8 cellular contexts compared by ENCODE assay signal in the genomic region with DNA sequence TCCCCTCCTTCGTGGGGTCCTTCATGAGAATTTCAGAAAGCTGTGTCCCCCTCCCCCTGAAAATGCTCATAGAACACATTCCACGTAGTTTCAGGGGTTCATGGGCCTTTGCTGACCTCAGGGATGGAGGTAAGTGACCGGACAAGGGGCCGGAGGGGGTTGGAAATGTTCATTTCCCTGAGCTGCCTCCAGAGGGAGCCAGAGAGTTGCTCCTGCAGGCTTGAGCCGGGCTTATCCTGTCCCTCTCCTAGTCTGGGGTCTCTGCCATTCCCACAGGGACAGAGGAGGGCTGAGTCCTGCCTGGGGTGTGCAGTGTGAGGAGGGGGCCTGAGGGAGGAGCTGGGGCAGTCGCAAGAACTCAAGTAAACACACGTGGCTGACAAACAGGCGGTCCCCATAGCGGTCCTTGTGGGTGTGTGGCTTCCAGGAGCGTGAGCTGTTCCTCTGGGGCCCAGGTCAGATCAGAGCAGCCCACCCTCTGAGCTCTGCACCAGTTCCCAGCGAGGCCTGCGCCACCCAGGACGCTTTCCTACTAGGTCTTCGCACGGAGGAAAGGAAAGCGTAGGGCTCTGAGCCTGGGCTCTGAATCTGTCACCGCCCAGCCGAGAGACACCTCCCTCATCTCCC.
A peak's percentile ranks its signal among the peaks of the same experiment; 100 is the strongest.
DNase-seq lines count a peak whose midpoint lies in the region; ATAC-seq and TF ChIP-seq lines count a peak whose summit lies in the region.

No MANE protein-coding gene starts in this region.

- ATAC-seq in stimulated activated naive CD8-positive, alpha-beta T cell treated with anti-CD3 and anti-CD28 coated beads, Interleukin-15, Interleukin-2, amounts not matched to agents 100 U/mL and 50 U/mL, for 24 hours = no peak
- no peak for ATAC-seq in HG02973 (IDR thresholded peaks at IDR 0.05; ENCODE audit: unreplicated experiment)

- DNase-seq in AG04450 (ENCODE audit: low read depth, low spot score) (no peak), GM10248 (ENCODE audit: extremely low spot score) (peak; percentile 64), T-helper 9 cell (peak; percentile 7), cardiac muscle cell (ENCODE audit: low read depth in 1 of 2, low spot score in 1 of 2) (peak; percentile 46 to 53), posterior vena cava (ENCODE audit: low spot score) (no peak), DMS153 (lab: John Stamatoyannopoulos, UW) (no peak)
- peak; percentile 50 for DNase-seq in stimulated activated naive CD8-positive, alpha-beta T cell treated with anti-CD3 and anti-CD28 coated beads, Interleukin-15, Interleukin-2, amounts not matched to agents 100 U/mL and 50 U/mL, for 24 hours

- H3K4me1 ChIP-seq in cardiac muscle cell (ENCODE audit: low read depth) = no peaks in the 10 kb centered on the region

- no peaks in the 10 kb centered on the region for H3K36me3 ChIP-seq in cardiac muscle cell

- H3K9me3 ChIP-seq in AG04450 (ENCODE audit: control insufficient read depth, insufficient read depth, low read length) (0 out of 2 replicates have a peak, but pooled peaks cover 5% of the 10 kb centered on the region), cardiac muscle cell (ENCODE audit: low read depth) (no peaks in the 10 kb centered on the region)

- peak; percentile 78 for TF ChIP-seq CTCF in AG04450 (IDR thresholded peaks at IDR 0.05; ENCODE audit: low read depth, low read length)
- peak; percentile 61 for TF ChIP-seq CTCF in GM10248 (IDR thresholded peaks at IDR 0.05; ENCODE audit: control extremely low read depth, extremely low read depth, low read depth, missing control alignments)
- peak; percentile 85 for TF ChIP-seq CTCF in cardiac muscle cell (IDR thresholded peaks at IDR 0.05; ENCODE audit: low read depth, low read length)

- H3K27me3 ChIP-seq in AG04450 (ENCODE audit: control insufficient read depth, insufficient read depth, low read length) (peaks cover 8% of the 10 kb centered on the region), cardiac muscle cell (peaks cover 2% of the 10 kb centered on the region)

- intact Hi-C loops in posterior vena cava (cut with DNase I) = loop anchor here (5.0 kb wide), 2 partner anchors 85 to 215 kb away; no protein-coding TSS in a partner anchor

- H3K27ac ChIP-seq in AG04450 (ENCODE audit: low read depth, low read length) (no peak overlapping the region), cardiac muscle cell (no peak overlapping the region)

- CTCF ChIA-PET in AG04450 (lab: Charles Lee) (interaction anchor here (0.6 to 18.6 kb wide), 12 partner anchors 10 to 1506 kb away, joined by 3 to 563 read pairs (median 8); partner anchors contain the start of gene WFS1), GM10248 (lab: Yijun Ruan, JAX) (interaction anchor here (0.8 to 13.4 kb wide), 34 partner anchors 9 to 770 kb away, joined by 3 to 514 read pairs (median 5); partner anchors contain the start of gene WFS1)

- H3K4me3 ChIP-seq in AG04450 (ENCODE audit: low read depth, low read length) (no peak overlapping the region), cardiac muscle cell (no peak overlapping the region)

- POLR2A ChIA-PET in AG04450 (lab: Yijun Ruan, JAX) (no interaction called here), GM10248 (lab: Yijun Ruan, JAX) (no interaction called here)

Comparison
In these comparisons a context has a peak if more than half of its experiments do, and no peak if none do; other contexts are left out.
1. DNase-seq: peak in GM10248 (single experiment), T-helper 9 cell (single experiment), cardiac muscle cell (2 of 2) and stimulated activated naive CD8-positive, alpha-beta T cell treated with anti-CD3 and anti-CD28 coated beads, Interleukin-15, Interleukin-2, amounts not matched to agents 100 U/mL and 50 U/mL, for 24 hours (single experiment); none in AG04450 (single experiment), posterior vena cava (single experiment) and DMS153 (single experiment).
2. Peak in every context shown above with its lines, with median percentiles within 50 percentile points of each other: CTCF ChIP-seq.